ENCODE assay signal across 8 cellular contexts in the genomic region with DNA sequence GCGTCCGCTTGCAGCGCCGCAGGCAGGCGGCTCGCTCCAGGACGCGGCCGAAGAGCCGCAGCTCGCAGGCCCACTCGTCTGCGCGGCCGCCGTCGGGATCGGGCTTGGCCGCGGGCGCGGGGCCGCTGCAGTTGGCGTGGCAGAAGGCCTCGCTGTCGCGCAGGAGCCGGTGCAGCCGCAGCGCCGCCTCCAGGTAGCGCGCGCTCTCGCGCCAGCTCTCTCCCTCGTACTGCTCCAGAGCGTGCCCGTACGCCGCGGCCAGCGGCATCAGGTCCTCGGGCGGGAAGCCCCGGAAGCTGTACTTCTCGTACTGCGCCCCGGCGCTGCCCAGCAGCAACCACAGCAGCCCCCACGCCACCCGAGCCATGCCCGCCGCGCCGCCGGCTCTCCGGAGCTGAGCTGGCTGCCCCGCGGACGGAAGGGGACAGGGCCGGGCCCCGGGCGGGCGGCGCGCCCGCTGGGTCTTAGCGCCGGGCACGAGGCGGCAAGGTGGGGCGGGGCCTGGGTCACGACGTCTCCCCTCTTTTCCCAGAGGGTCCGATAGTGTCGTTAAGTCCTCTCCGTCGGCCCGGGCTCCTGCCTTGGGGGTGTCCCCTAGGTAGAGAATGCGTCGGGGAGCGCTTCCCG. TPM values are rescaled to one million over a fixed set of nuclear protein-coding genes. Genes with fewer than 3 reads are reported as not detected.
A peak's percentile ranks its signal among the peaks of the same experiment; 100 is the strongest.
DNase-seq lines count a peak whose midpoint lies in the region; ATAC-seq, FAIRE-seq and TF ChIP-seq lines count a peak whose summit lies in the region.

A gene with protein sequence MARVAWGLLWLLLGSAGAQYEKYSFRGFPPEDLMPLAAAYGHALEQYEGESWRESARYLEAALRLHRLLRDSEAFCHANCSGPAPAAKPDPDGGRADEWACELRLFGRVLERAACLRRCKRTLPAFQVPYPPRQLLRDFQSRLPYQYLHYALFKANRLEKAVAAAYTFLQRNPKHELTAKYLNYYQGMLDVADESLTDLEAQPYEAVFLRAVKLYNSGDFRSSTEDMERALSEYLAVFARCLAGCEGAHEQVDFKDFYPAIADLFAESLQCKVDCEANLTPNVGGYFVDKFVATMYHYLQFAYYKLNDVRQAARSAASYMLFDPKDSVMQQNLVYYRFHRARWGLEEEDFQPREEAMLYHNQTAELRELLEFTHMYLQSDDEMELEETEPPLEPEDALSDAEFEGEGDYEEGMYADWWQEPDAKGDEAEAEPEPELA (minus strand): TSS at position 401 of the 627 bp plus-strand sequence. CDS start 34 bp downstream, at position 367.

- TF ChIP-seq CTCF in 22Rv1 (IDR thresholded peaks at IDR 0.05) (peak; percentile 93), PC-3 (conservative IDR thresholded peaks at IDR 0.05; ENCODE audit: low read depth, low read length) (peak; percentile 52)

- POLR2A ChIA-PET in PC-3 (lab: Charles Lee; ENCODE audit: unreplicated experiment): no interaction called here

- peak within 1 kb of the TSS; percentile 99 for H3K4me2 ChIP-seq in PC-3 (ENCODE audit: low read length)

- peak within 1 kb of the TSS; percentile 88 for H2AFZ ChIP-seq in PC-3 (ENCODE audit: low read length)

- intact Hi-C loops in PC-3 (cut with micrococcal nuclease): no loop called here

- ATAC-seq in PC-3: peak; percentile 72
- ATAC-seq in esophagus mucosa: peak; percentile 80

- no TSS peak for BruUV-seq in PC-3 (replicated peaks; lab: Mats Ljungman, UMichigan)

- DNase-seq in GM18507 (ENCODE audit: extremely low spot score, insufficient read length, low read depth) (peak; percentile 60), HTR-8/SVneo (ENCODE audit: insufficient read length, low spot score) (peak; percentile 88), PC-3 (peak; percentile 70)
- DNase-seq in activated T-cell treated with anti-CD3 and anti-CD28 coated beads, Interleukin-2, amount 50 U/mL, for 48 hours: peak; percentile 79 to 87
- DNase-seq in stimulated activated CD8-positive, alpha-beta memory T cell treated with anti-CD3 and anti-CD28 coated beads, Interleukin-4, amount 100 ng/mL, for 4 hours (ENCODE audit: low read depth in 2 of 2, low spot score in 1 of 2): peak; percentile 32 to 46

- H3K9me3 ChIP-seq in PC-3 (ENCODE audit: low read length) (no peaks in the 10 kb centered on the region), muscle layer of colon (ENCODE audit: low read length) (no peaks in the 10 kb centered on the region)

- H3F3A ChIP-seq in PC-3 (ENCODE audit: low read length, unreplicated experiment): no peaks in the 10 kb centered on the region

- FAIRE-seq in GM18507 (lab: Jason Lieb, UNC) (peak; percentile 71), HTR-8/SVneo (lab: Jason Lieb, UNC) (peak; percentile 87)

- peak within 1 kb of the TSS; percentile 85 for H3K4me3 ChIP-seq in PC-3 (ENCODE audit: low read length)
- peak within 1 kb of the TSS; percentile 85 to 90 for H3K4me3 ChIP-seq in muscle layer of colon (ENCODE audit: low read depth in 1 of 2, low read length in 2 of 2)

- H3K9me2 ChIP-seq in PC-3 (replicated peaks; ENCODE audit: low read length): no peaks in the 10 kb centered on the region

- CTCF ChIA-PET in PC-3 (lab: Charles Lee): interaction anchor here (0.5 to 0.6 kb wide), 2 partner anchors 26 to 947 kb away, joined by 3 read pairs; no protein-coding TSS in a partner anchor

- H3K4me1 ChIP-seq in PC-3 (ENCODE audit: insufficient read depth, low read length) (peaks cover 27% of the 10 kb centered on the region), muscle layer of colon (ENCODE audit: insufficient read depth, low read length) (peaks cover 20% of the 10 kb centered on the region)

- no peaks in the 10 kb centered on the region for H4K20me1 ChIP-seq in PC-3 (ENCODE audit: low read length)

- H3K79me2 ChIP-seq in PC-3 (ENCODE audit: low read length): peaks cover 49% of the 10 kb centered on the region

- H3K36me3 ChIP-seq in PC-3 (ENCODE audit: low read depth, low read length): no peaks in the 10 kb centered on the region
- no peaks in the 10 kb centered on the region for H3K36me3 ChIP-seq in muscle layer of colon (ENCODE audit: insufficient read depth, low read length)

- H3K27me3 ChIP-seq in PC-3 (ENCODE audit: low read length) (no peaks in the 10 kb centered on the region), muscle layer of colon (ENCODE audit: control insufficient read depth in 1 of 2, insufficient read depth in 2 of 2, low read length in 2 of 2) (no peaks in the 10 kb centered on the region)

- H3K27ac ChIP-seq in 22Rv1 (peak within 1 kb of the TSS; percentile 92), PC-3 (ENCODE audit: low read length) (peak within 1 kb of the TSS; percentile 65), muscle layer of colon (ENCODE audit: low read depth, low read length) (peak within 1 kb of the TSS; percentile 78)

- H3K9ac ChIP-seq in PC-3 (ENCODE audit: low read length) (peak within 1 kb of the TSS; percentile 83), muscle layer of colon (ENCODE audit: low read length) (no peak within 1 kb of the TSS)

RNA-seq across cellular contexts. Expression of the gene that starts here (rescaled TPM):
- 29.6 and 35.1 TPM in 2 replicates for total RNA-seq in PC-3 (2014; rRNA removed)
- total RNA-seq in esophagus mucosa: 1.9 TPM

Comparison
In these comparisons a context has a peak if more than half of its experiments do, and no peak if none do; other contexts are left out.
1. Peak in every context shown above with its lines: DNase-seq, ATAC-seq, H3K4me3 ChIP-seq and H3K27ac ChIP-seq.
2. RNA of the gene that starts here (total RNA-seq): 29.6 to 35.1 TPM in PC-3; 1.9 TPM in esophagus mucosa (single experiment); every median in the first group is over 10 times any median in the second.